ENCODE assay signal across 1 cellular context in the genomic region with DNA sequence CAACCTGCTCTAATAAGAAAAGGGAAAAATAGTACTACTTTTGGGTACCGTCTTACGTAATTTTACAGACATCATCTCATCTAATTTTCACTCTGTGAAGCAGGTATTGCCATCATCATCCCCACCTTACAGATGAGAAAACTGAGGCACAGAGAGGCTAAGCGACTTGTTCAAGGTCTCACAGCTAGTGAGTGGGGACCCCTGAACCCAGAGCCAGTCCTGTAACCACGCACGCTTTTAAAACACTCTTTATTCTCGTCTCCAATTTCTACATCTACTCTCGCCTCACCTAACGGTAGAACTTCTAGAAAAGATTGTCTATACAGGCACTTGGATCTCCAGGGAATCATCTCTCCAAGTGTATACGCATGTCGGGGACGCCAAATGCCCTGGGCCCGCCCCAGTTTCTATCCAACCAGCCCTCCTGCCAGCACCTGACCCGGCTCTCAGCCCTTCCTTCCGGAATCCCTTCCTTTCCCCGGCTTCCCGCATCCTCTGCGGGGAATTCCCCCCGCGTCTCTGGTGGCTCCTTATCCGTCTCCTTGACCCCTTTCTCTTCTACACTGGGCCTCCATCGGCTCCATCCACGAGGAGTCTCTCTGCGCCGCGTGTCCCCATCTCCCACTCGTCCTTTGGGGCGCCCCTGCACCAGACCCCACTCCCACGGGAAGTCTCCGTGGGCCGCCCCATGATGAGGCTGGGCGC.
TF ChIP-seq lines count a peak whose summit lies in the region.

No MANE protein-coding gene starts in this region.

TF ChIP-seq in GM12878, 131 proteins besides CTCF, POLR2A, EP300 and RAD21 (continued from another document and continues in another):
- TF ChIP-seq, protein P1, sequence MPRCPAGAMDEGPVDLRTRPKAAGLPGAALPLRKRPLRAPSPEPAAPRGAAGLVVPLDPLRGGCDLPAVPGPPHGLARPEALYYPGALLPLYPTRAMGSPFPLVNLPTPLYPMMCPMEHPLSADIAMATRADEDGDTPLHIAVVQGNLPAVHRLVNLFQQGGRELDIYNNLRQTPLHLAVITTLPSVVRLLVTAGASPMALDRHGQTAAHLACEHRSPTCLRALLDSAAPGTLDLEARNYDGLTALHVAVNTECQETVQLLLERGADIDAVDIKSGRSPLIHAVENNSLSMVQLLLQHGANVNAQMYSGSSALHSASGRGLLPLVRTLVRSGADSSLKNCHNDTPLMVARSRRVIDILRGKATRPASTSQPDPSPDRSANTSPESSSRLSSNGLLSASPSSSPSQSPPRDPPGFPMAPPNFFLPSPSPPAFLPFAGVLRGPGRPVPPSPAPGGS (IDR thresholded peaks at IDR 0.05; ENCODE audit: borderline replicate concordance, insufficient read depth, low read depth, low read length, poor library complexity, severe bottlenecking): peak; percentile 25
- peak; percentile 53 for TF ChIP-seq POLR2AphosphoS5 (IDR thresholded peaks at IDR 0.05; ENCODE audit: low read length)
- TF ChIP-seq, protein P2, sequence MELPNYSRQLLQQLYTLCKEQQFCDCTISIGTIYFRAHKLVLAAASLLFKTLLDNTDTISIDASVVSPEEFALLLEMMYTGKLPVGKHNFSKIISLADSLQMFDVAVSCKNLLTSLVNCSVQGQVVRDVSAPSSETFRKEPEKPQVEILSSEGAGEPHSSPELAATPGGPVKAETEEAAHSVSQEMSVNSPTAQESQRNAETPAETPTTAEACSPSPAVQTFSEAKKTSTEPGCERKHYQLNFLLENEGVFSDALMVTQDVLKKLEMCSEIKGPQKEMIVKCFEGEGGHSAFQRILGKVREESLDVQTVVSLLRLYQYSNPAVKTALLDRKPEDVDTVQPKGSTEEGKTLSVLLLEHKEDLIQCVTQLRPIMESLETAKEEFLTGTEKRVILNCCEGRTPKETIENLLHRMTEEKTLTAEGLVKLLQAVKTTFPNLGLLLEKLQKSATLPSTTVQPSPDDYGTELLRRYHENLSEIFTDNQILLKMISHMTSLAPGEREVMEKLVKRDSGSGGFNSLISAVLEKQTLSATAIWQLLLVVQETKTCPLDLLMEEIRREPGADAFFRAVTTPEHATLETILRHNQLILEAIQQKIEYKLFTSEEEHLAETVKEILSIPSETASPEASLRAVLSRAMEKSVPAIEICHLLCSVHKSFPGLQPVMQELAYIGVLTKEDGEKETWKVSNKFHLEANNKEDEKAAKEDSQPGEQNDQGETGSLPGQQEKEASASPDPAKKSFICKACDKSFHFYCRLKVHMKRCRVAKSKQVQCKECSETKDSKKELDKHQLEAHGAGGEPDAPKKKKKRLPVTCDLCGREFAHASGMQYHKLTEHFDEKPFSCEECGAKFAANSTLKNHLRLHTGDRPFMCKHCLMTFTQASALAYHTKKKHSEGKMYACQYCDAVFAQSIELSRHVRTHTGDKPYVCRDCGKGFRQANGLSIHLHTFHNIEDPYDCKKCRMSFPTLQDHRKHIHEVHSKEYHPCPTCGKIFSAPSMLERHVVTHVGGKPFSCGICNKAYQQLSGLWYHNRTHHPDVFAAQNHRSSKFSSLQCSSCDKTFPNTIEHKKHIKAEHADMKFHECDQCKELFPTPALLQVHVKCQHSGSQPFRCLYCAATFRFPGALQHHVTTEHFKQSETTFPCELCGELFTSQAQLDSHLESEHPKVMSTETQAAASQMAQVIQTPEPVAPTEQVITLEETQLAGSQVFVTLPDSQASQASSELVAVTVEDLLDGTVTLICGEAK (IDR thresholded peaks at IDR 0.05; ENCODE audit: borderline replicate concordance): no peak; the same call in 1 of the 2 replicates
- TF ChIP-seq NFXL1 (IDR thresholded peaks at IDR 0.05; ENCODE audit: borderline replicate concordance): no peak
- TF ChIP-seq ZNF622 (IDR thresholded peaks at IDR 0.05): no peak
- TF ChIP-seq, protein P3, sequence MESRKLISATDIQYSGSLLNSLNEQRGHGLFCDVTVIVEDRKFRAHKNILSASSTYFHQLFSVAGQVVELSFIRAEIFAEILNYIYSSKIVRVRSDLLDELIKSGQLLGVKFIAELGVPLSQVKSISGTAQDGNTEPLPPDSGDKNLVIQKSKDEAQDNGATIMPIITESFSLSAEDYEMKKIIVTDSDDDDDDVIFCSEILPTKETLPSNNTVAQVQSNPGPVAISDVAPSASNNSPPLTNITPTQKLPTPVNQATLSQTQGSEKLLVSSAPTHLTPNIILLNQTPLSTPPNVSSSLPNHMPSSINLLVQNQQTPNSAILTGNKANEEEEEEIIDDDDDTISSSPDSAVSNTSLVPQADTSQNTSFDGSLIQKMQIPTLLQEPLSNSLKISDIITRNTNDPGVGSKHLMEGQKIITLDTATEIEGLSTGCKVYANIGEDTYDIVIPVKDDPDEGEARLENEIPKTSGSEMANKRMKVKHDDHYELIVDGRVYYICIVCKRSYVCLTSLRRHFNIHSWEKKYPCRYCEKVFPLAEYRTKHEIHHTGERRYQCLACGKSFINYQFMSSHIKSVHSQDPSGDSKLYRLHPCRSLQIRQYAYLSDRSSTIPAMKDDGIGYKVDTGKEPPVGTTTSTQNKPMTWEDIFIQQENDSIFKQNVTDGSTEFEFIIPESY (IDR thresholded peaks at IDR 0.05): no peak
- TF ChIP-seq NR2C1 (IDR thresholded peaks at IDR 0.05): no peak
- TF ChIP-seq, protein P4, sequence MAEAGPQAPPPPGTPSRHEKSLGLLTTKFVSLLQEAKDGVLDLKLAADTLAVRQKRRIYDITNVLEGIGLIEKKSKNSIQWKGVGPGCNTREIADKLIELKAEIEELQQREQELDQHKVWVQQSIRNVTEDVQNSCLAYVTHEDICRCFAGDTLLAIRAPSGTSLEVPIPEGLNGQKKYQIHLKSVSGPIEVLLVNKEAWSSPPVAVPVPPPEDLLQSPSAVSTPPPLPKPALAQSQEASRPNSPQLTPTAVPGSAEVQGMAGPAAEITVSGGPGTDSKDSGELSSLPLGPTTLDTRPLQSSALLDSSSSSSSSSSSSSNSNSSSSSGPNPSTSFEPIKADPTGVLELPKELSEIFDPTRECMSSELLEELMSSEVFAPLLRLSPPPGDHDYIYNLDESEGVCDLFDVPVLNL (IDR thresholded peaks at IDR 0.05; ENCODE audit: low read depth, low read length): no peak
- TF ChIP-seq ETV6 (conservative IDR thresholded peaks at IDR 0.05 in 1 of 2, IDR thresholded peaks at IDR 0.05 in 1 of 2; ENCODE audit: borderline replicate concordance in 1 of 2, low read depth in 1 of 2): 0 out of 4 replicates have a peak, but pooled peaks of 1 of the 2 experiments have one; percentile 52
- no peak for TF ChIP-seq NFYA (IDR thresholded peaks at IDR 0.05; ENCODE audit: borderline replicate concordance, low read depth, low read length)
- TF ChIP-seq, protein P5, sequence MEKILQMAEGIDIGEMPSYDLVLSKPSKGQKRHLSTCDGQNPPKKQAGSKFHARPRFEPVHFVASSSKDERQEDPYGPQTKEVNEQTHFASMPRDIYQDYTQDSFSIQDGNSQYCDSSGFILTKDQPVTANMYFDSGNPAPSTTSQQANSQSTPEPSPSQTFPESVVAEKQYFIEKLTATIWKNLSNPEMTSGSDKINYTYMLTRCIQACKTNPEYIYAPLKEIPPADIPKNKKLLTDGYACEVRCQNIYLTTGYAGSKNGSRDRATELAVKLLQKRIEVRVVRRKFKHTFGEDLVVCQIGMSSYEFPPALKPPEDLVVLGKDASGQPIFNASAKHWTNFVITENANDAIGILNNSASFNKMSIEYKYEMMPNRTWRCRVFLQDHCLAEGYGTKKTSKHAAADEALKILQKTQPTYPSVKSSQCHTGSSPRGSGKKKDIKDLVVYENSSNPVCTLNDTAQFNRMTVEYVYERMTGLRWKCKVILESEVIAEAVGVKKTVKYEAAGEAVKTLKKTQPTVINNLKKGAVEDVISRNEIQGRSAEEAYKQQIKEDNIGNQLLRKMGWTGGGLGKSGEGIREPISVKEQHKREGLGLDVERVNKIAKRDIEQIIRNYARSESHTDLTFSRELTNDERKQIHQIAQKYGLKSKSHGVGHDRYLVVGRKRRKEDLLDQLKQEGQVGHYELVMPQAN (conservative IDR thresholded peaks at IDR 0.05): no peak
- TF ChIP-seq, protein P6, sequence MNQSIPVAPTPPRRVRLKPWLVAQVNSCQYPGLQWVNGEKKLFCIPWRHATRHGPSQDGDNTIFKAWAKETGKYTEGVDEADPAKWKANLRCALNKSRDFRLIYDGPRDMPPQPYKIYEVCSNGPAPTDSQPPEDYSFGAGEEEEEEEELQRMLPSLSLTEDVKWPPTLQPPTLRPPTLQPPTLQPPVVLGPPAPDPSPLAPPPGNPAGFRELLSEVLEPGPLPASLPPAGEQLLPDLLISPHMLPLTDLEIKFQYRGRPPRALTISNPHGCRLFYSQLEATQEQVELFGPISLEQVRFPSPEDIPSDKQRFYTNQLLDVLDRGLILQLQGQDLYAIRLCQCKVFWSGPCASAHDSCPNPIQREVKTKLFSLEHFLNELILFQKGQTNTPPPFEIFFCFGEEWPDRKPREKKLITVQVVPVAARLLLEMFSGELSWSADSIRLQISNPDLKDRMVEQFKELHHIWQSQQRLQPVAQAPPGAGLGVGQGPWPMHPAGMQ (IDR thresholded peaks at IDR 0.05; ENCODE audit: borderline replicate concordance): no peak
- TF ChIP-seq, protein P7, sequence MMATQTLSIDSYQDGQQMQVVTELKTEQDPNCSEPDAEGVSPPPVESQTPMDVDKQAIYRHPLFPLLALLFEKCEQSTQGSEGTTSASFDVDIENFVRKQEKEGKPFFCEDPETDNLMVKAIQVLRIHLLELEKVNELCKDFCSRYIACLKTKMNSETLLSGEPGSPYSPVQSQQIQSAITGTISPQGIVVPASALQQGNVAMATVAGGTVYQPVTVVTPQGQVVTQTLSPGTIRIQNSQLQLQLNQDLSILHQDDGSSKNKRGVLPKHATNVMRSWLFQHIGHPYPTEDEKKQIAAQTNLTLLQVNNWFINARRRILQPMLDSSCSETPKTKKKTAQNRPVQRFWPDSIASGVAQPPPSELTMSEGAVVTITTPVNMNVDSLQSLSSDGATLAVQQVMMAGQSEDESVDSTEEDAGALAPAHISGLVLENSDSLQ (IDR thresholded peaks at IDR 0.05): no peak
- TF ChIP-seq ESRRA (IDR thresholded peaks at IDR 0.05; ENCODE audit: low read length): no peak
- no peak for TF ChIP-seq ZZZ3 (IDR thresholded peaks at IDR 0.05; ENCODE audit: control insufficient read depth, insufficient read length, low read depth)
- peak; percentile 87 for TF ChIP-seq EED (IDR thresholded peaks at IDR 0.05; ENCODE audit: low read depth)
- no peak for TF ChIP-seq PML (IDR thresholded peaks at IDR 0.05; ENCODE audit: low read length)
- TF ChIP-seq ZBED1 (IDR thresholded peaks at IDR 0.05; ENCODE audit: borderline replicate concordance): peak; percentile 15; the same call in 1 of the 2 replicates
- no peak for TF ChIP-seq SMAD1 (IDR thresholded peaks at IDR 0.05; ENCODE audit: low read depth, partially characterized antibody)
- TF ChIP-seq, protein P8, sequence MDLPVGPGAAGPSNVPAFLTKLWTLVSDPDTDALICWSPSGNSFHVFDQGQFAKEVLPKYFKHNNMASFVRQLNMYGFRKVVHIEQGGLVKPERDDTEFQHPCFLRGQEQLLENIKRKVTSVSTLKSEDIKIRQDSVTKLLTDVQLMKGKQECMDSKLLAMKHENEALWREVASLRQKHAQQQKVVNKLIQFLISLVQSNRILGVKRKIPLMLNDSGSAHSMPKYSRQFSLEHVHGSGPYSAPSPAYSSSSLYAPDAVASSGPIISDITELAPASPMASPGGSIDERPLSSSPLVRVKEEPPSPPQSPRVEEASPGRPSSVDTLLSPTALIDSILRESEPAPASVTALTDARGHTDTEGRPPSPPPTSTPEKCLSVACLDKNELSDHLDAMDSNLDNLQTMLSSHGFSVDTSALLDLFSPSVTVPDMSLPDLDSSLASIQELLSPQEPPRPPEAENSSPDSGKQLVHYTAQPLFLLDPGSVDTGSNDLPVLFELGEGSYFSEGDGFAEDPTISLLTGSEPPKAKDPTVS (IDR thresholded peaks at IDR 0.05; ENCODE audit: low read depth, low read length): no peak
- no peak; the same call in 1 of the 2 replicates for TF ChIP-seq CREM (IDR thresholded peaks at IDR 0.05; ENCODE audit: low read depth)
- no peak for TF ChIP-seq SUPT20H (IDR thresholded peaks at IDR 0.05; ENCODE audit: borderline replicate concordance, control insufficient read depth, low read depth, low read length)
- 0 out of 2 replicates have a peak, but pooled peaks have one; percentile 36 for TF ChIP-seq HDGF (IDR thresholded peaks at IDR 0.05)
- TF ChIP-seq, protein P9, sequence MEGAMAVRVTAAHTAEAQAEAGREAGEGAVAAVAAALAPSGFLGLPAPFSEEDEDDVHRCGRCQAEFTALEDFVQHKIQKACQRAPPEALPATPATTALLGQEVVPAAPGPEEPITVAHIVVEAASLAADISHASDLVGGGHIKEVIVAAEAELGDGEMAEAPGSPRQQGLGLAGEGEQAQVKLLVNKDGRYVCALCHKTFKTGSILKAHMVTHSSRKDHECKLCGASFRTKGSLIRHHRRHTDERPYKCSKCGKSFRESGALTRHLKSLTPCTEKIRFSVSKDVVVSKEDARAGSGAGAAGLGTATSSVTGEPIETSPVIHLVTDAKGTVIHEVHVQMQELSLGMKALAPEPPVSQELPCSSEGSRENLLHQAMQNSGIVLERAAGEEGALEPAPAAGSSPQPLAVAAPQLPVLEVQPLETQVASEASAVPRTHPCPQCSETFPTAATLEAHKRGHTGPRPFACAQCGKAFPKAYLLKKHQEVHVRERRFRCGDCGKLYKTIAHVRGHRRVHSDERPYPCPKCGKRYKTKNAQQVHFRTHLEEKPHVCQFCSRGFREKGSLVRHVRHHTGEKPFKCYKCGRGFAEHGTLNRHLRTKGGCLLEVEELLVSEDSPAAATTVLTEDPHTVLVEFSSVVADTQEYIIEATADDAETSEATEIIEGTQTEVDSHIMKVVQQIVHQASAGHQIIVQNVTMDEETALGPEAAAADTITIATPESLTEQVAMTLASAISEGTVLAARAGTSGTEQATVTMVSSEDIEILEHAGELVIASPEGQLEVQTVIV (IDR thresholded peaks at IDR 0.05; ENCODE audit: borderline replicate concordance, partially characterized antibody): no peak
- no peak for TF ChIP-seq ZNF274 (IDR thresholded peaks at IDR 0.05; ENCODE audit: insufficient read depth, insufficient read length)
- TF ChIP-seq ZNF384 (IDR thresholded peaks at IDR 0.05; ENCODE audit: borderline replicate concordance, low read depth, low read length): no peak
- no peak for TF ChIP-seq BMI1 (IDR thresholded peaks at IDR 0.05; ENCODE audit: borderline replicate concordance)
- no peak for TF ChIP-seq SUZ12 (IDR thresholded peaks at IDR 0.05; ENCODE audit: unreplicated experiment)
- TF ChIP-seq JUNB (IDR thresholded peaks at IDR 0.05): no peak
- TF ChIP-seq, protein P10, sequence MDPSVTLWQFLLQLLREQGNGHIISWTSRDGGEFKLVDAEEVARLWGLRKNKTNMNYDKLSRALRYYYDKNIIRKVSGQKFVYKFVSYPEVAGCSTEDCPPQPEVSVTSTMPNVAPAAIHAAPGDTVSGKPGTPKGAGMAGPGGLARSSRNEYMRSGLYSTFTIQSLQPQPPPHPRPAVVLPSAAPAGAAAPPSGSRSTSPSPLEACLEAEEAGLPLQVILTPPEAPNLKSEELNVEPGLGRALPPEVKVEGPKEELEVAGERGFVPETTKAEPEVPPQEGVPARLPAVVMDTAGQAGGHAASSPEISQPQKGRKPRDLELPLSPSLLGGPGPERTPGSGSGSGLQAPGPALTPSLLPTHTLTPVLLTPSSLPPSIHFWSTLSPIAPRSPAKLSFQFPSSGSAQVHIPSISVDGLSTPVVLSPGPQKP (IDR thresholded peaks at IDR 0.05; ENCODE audit: low read depth, low read length): no peak
- TF ChIP-seq HDAC2 (IDR thresholded peaks at IDR 0.05): no peak
- TF ChIP-seq EGR1 (IDR thresholded peaks at IDR 0.05; ENCODE audit: borderline replicate concordance in 1 of 2, low read depth in 2 of 2, low read length in 2 of 2): no peak; a peak in 1 of 3 replicates
- TF ChIP-seq MTA2 (IDR thresholded peaks at IDR 0.05; ENCODE audit: low read depth): no peak
- no peak for TF ChIP-seq HCFC1 (IDR thresholded peaks at IDR 0.05; ENCODE audit: low read length)
